In genomic region chr16:66979011-66979717, GRCh38 we compare ENCODE assay signal across 12 cellular contexts. TPM values are rescaled to one million over a fixed set of nuclear protein-coding genes. Genes with fewer than 3 reads are reported as not detected.
DNase-seq lines count a peak whose midpoint lies in the region; ATAC-seq and TF ChIP-seq lines count a peak whose summit lies in the region.
"Had no signal": no experiment of that assay in that cellular context is flagged by ENCODE, and none has a peak within 500 bp of the region (broad histone marks: within the 10 kb centered on the region; RNA-seq: fewer than 3 reads in every experiment).

No MANE protein-coding gene starts in this region.

- no peak overlapping the region for H3K4me3 Mint-ChIP-seq in MCF 10A (ENCODE audit: unreplicated experiment)
- H3K4me3 Mint-ChIP-seq: T-cell had no signal

- peaks cover 5% of the 10 kb centered on the region for H3K4me1 Mint-ChIP-seq in MCF 10A (ENCODE audit: insufficient read depth, unreplicated experiment)

- H3K4me1 ChIP-seq in breast epithelium (no peaks in the 10 kb centered on the region), heart right ventricle (peaks cover 0 to 7% (median 0%) of the 10 kb centered on the region in 9 donors)

- no peaks in the 10 kb centered on the region for H3K36me3 ChIP-seq in breast epithelium
- no peaks in the 10 kb centered on the region for H3K36me3 ChIP-seq in heart right ventricle
- H3K36me3 ChIP-seq: ascending aorta had no signal

- H3K9me3 ChIP-seq in breast epithelium (no peaks in the 10 kb centered on the region), heart right ventricle (no peaks in the 10 kb centered on the region)
- H3K9me3 ChIP-seq: ascending aorta had no signal

- no TSS peak for BruUV-seq in MCF 10A (replicated peaks; lab: Mats Ljungman, UMichigan)

- peak overlapping the region in 1 of 2 donors; percentile 48 for H3K27ac ChIP-seq in breast epithelium
- no peak overlapping the region for H3K27ac ChIP-seq in heart right ventricle

- DNase-seq in MCF 10A (ENCODE audit: unreplicated experiment) (peak; percentile 71), breast epithelium (ENCODE audit: low spot score in 2 of 2) (no peak), heart right ventricle (peak in 1 of 2 donors; percentile 40), H4 (ENCODE audit: low spot score) (no peak)
- DNase-seq: AML-193, GF-D8, NCI-H2107, small intestine, T-cell had no signal

- H3K27me3 ChIP-seq in breast epithelium, result no peaks in the 10 kb centered on the region
- H3K27me3 ChIP-seq in heart right ventricle, result no peaks in the 10 kb centered on the region
- H3K27me3 ChIP-seq: ascending aorta had no signal

- no peak overlapping the region for H3K4me3 ChIP-seq in breast epithelium
- H3K4me3 ChIP-seq in heart right ventricle, result no peak overlapping the region
- H3K4me3 ChIP-seq: ascending aorta had no signal

- 59 to 63% methylated on average over 16 of the region's 16 CpGs for WGBS in heart right ventricle, 2 donors

- CTCF ChIA-PET in MCF 10A (lab: Yijun Ruan, JAX), result interaction anchor here (0.6 to 5.1 kb wide), 16 partner anchors 10 to 463 kb away, joined by 3 to 45 read pairs (median 5); partner anchors contain the start of gene CES3

- no peaks in the 10 kb centered on the region for H3K9me3 Mint-ChIP-seq in MCF 10A (ENCODE audit: unreplicated experiment)
- H3K9me3 Mint-ChIP-seq: T-cell had no signal

- POLR2A ChIA-PET in MCF 10A (lab: Yijun Ruan, JAX), result interaction anchor here (0.8 to 1.2 kb wide), 2 partner anchors 51 to 219 kb away, joined by 3 read pairs; no protein-coding TSS in a partner anchor

- no peak for TF ChIP-seq POLR2A in breast epithelium (IDR thresholded peaks at IDR 0.05)

- H3K27ac Mint-ChIP-seq in MCF 10A (ENCODE audit: low read depth, unreplicated experiment), result peak overlapping the region; percentile 46
- H3K27ac Mint-ChIP-seq: T-cell had no signal

- H3K36me3 Mint-ChIP-seq in MCF 10A (ENCODE audit: insufficient read depth, unreplicated experiment), result no peaks in the 10 kb centered on the region
- H3K36me3 Mint-ChIP-seq: T-cell had no signal

- no peak for TF ChIP-seq CTCF in MCF 10A (IDR thresholded peaks at IDR 0.05; ENCODE audit: unreplicated experiment)
- no peak for TF ChIP-seq CTCF in breast epithelium (IDR thresholded peaks at IDR 0.05)
- TF ChIP-seq CTCF in heart right ventricle (IDR thresholded peaks at IDR 0.05), result no peak

- ATAC-seq in heart right ventricle, result peak; percentile 21 to 69 (median 58)
- ATAC-seq in HG03442 (IDR thresholded peaks at IDR 0.05; ENCODE audit: unreplicated experiment), result no peak
- ATAC-seq in HG02840 (IDR thresholded peaks at IDR 0.05; ENCODE audit: low FRiP score, unreplicated experiment), result no peak
- ATAC-seq: T-cell had no signal

- intact Hi-C loops in MCF 10A (cut with micrococcal nuclease) (no loop called here), breast epithelium (cut with DNase I; ENCODE audit: low total_unique reads) (no loop called here), heart right ventricle (cut with DNase I) (loop anchor here in 7 of 10 donors (2.0 to 10.0 kb wide), 5 partner anchors 128 to 206 kb away; partner anchors contain the start of genes MATCAP1 (in 5 of the 7), FBXL8 (in 2 of the 7), TRADD (in 2 of the 7) and B3GNT9 (in 1 of the 7))

- H3K27me3 Mint-ChIP-seq in MCF 10A (ENCODE audit: insufficient read depth, unreplicated experiment), result no peaks in the 10 kb centered on the region

RNA-seq across cellular contexts. Expression of gene CES4A, which starts 9.2 kb away (rescaled TPM):
- total RNA-seq in MCF 10A (2022), result 5.1 and 6.6 TPM in 2 replicates
- total RNA-seq in breast epithelium, result 10 to 100 TPM in 2 of 3 donors, 1 to 10 TPM in 1; 9.0 to 19.6 (median 11.1) TPM
- total RNA-seq in heart right ventricle, result 10 to 100 TPM in 1 of 10 donors, 1 to 10 TPM in 9; 3.8 to 10.4 (median 6.0) TPM
- 10 to 100 TPM; 12.3 to 20.6 TPM for polyA plus RNA-seq in heart right ventricle
- not detected in 2 replicates for total RNA-seq in H4 (2014; rRNA removed; shearing (Covaris generic))

RNA-seq across cellular contexts. Expression of gene CES3, which starts 18.1 kb away (rescaled TPM):
- 0.52 and 0.65 TPM in 2 replicates for total RNA-seq in MCF 10A (2022)
- total RNA-seq in breast epithelium, result 1 to 10 TPM in 2 of 3 donors, under 1 TPM in 1; 0.29 to 5.9 (median 2.1) TPM
- total RNA-seq in heart right ventricle, result 1 to 10 TPM in 6 of 10 donors, under 1 TPM in 4; 0.45 to 2.4 (median 1.1) TPM
- polyA plus RNA-seq in heart right ventricle, result 1 to 10 TPM in 1 of 2 donors, under 1 TPM in 1; 0.07 to 2.8 TPM
- 0.68 and 1.2 TPM in 2 replicates for total RNA-seq in H4 (2014; rRNA removed; shearing (Covaris generic))
- total RNA-seq: ascending aorta had no signal

RNA-seq across cellular contexts. Expression of gene CES2, which starts 43.8 kb away (rescaled TPM):
- total RNA-seq in MCF 10A (2022) (65.7 and 68.7 TPM in 2 replicates), breast epithelium (10 to 100 TPM; 25.9 to 33.1 (median 31.9) TPM), heart right ventricle (100 to 1,000 TPM in 3 of 10 donors, 10 to 100 TPM in 7; 56.1 to 194 (median 81.5) TPM)
- 100 to 1,000 TPM in 1 of 2 donors, 10 to 100 TPM in 1; 25.1 to 145 TPM for polyA plus RNA-seq in heart right ventricle
- total RNA-seq in H4 (2014; rRNA removed; shearing (Covaris generic)), result 13.8 and 15.6 TPM in 2 replicates

RNA-seq across cellular contexts. Expression of gene CIAO2B, which starts 45.0 kb away (rescaled TPM):
- 133 and 159 TPM in 2 replicates for total RNA-seq in MCF 10A (2022)
- total RNA-seq in breast epithelium, result 10 to 100 TPM; 45.7 to 77.3 (median 65.4) TPM
- 100 to 1,000 TPM; 103 to 196 (median 111) TPM for total RNA-seq in heart right ventricle
- 100 to 1,000 TPM; 189 to 743 TPM for polyA plus RNA-seq in heart right ventricle
- total RNA-seq in H4 (2014; rRNA removed; shearing (Covaris generic)), result 207 and 213 TPM in 2 replicates

RNA-seq across cellular contexts. Expression of gene CBFB, which starts 49.8 kb away (rescaled TPM):
- total RNA-seq in MCF 10A (2022), result 87.1 and 105 TPM in 2 replicates
- 10 to 100 TPM; 48.5 to 69.1 (median 52.3) TPM for total RNA-seq in breast epithelium
- 10 to 100 TPM; 22.2 to 36.4 (median 29.8) TPM for total RNA-seq in heart right ventricle
- 10 to 100 TPM; 17.6 to 22.9 TPM for polyA plus RNA-seq in heart right ventricle
- total RNA-seq in H4 (2014; rRNA removed; shearing (Covaris generic)), result 68.0 and 81.0 TPM in 2 replicates

Comparison
In these comparisons a context has a peak if more than half of its experiments do, and no peak if none do; other contexts are left out.
1. ATAC-seq: peak in heart right ventricle (8 of 8); none in HG03442 (single experiment) and HG02840 (single experiment).
2. intact Hi-C loops: an anchor here in heart right ventricle (2.0 to 10.0 kb wide); none called in MCF 10A and breast epithelium.